Comparison of ENCODE assay signal across 17 cellular contexts in the genomic region with DNA sequence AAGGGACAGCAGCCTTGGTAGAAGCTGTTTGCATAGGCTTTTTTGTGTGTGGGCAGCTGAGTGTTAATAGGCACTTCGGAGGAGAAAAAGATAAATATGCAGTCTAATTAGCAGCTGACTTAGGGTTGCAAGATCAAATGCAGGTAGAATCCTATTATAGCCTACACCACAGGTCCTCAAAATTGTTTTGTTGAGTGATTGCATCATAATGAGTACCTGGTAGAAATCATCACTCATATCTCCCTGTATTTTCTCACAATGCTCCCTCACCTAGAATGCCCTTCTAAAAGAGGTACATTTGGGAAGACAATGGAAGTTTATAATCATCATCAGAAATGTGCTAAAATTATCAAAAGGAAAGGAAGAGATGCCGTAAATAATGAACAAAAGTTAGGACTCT. TPM values are rescaled to one million over a fixed set of nuclear protein-coding genes. Genes with fewer than 3 reads are reported as not detected.
DNase-seq lines count a peak whose midpoint lies in the region; FAIRE-seq and TF ChIP-seq lines count a peak whose summit lies in the region.
"Had no signal": no experiment of that assay in that cellular context is flagged by ENCODE, and none has a peak within 500 bp of the region (broad histone marks: within the 10 kb centered on the region; RNA-seq: fewer than 3 reads in every experiment).

No MANE protein-coding gene starts in this region.

- no peak for TF ChIP-seq CTCF in D721Med (IDR thresholded peaks at IDR 0.05; ENCODE audit: insufficient read depth, missing control alignments)

- no peak for DNase-seq in D721Med (ENCODE audit: insufficient read length, low spot score)
- peak; percentile 41 for DNase-seq in DMS53 treated with DMSO at 0.1 percent for 48 hours (lab: John Stamatoyannopoulos, UW; ENCODE audit: unreplicated experiment)
- DNase-seq in NCI-H146 treated with DMSO at 0.1 percent for 48 hours (lab: John Stamatoyannopoulos, UW; ENCODE audit: unreplicated experiment) = peak; percentile 94
- DNase-seq in SHP77 treated with DMSO at 0.1 percent for 48 hours (lab: John Stamatoyannopoulos, UW) = peak; percentile 84
- no peak for DNase-seq in SIG-M5 treated with dmso at 0.1 percent for 504 hours (lab: John Stamatoyannopoulos, UW; ENCODE audit: unreplicated experiment)
- no peak for DNase-seq in NCI-H1048 (lab: John Stamatoyannopoulos, UW)
- DNase-seq in mesenteric fat pad (ENCODE audit: low spot score) = no peak
- DNase-seq: Caco-2, H9, KBM-7, NCI-H2171, NCI-H446 treated with DMSO at 0.1 percent for 48 hours, OCI-M1, SW 1271 had no signal

- FAIRE-seq in D721Med (lab: Jason Lieb, UNC) = peak; percentile 29
- FAIRE-seq: HTR-8/SVneo, TTC549 had no signal

RNA-seq across cellular contexts. Expression of a gene that starts 35.6 kb away (rescaled TPM):
- total RNA-seq in mesenteric fat pad = not detected
- total RNA-seq: Caco-2; H9; T-helper 2 cell treated with Interferon-gamma antibody and Interleukin-4, amounts not matched to agents 100 ng/mL and 5 ng/mL, for 36 hours had no signal

Comparison
In these comparisons a context has a peak if more than half of its experiments do, and no peak if none do; other contexts are left out.
1. DNase-seq: peak in DMS53 treated with DMSO at 0.1 percent for 48 hours (single experiment), NCI-H146 treated with DMSO at 0.1 percent for 48 hours (single experiment) and SHP77 treated with DMSO at 0.1 percent for 48 hours (single experiment); none in D721Med (single experiment), SIG-M5 treated with dmso at 0.1 percent for 504 hours (single experiment), NCI-H1048 (single experiment) and mesenteric fat pad (single experiment).